Comparison of ENCODE assay signal across 29 cellular contexts in genomic region chr10:85039311-85039710, GRCh38.
"Had no signal": no experiment of that assay in that cellular context is flagged by ENCODE, and none has a peak within 500 bp of the region (broad histone marks: within the 10 kb centered on the region; RNA-seq: fewer than 3 reads in every experiment).

No MANE protein-coding gene starts in this region.

- FAIRE-seq: pancreas had no signal

- H3K27me3 ChIP-seq: neutrophil, pancreas, right atrium auricular region, spleen, suprapubic skin, testis, tibial artery, transverse colon, upper lobe of right lung, uterus had no signal

- H3K4me1 ChIP-seq: pancreas, prostate gland, right atrium auricular region, spleen, suprapubic skin, testis, tibial artery, transverse colon, upper lobe of right lung, uterus had no signal

- H3K4me2 ChIP-seq: smooth muscle cell had no signal

- H3K27ac ChIP-seq: neutrophil, pancreas, prostate gland, right atrium auricular region, skin epidermis, spleen, suprapubic skin, testis, tibial artery, transverse colon, upper lobe of right lung, uterus had no signal

- DNase-seq: naive thymus-derived CD8-positive, alpha-beta T cell; nephron progenitor cell; nucleus accumbens; pancreas; retina; spleen; stimulated activated CD4-positive, alpha-beta T cell treated with anti-CD3 and anti-CD28 coated beads, Interleukin-12 subunit alpha, Interleukin-12 subunit beta, amount 100 ng/mL, for 4 hours; stimulated activated CD4-positive, alpha-beta T cell treated with anti-CD3 and anti-CD28 coated beads, Interleukin-1b, Interleukin-23, amount 100 ng/mL, for 48 hours; stimulated activated CD4-positive, alpha-beta T cell treated with anti-CD3 and anti-CD28 coated beads, Interleukin-4, amount 100 ng/mL, for 1 hour; stimulated activated CD4-positive, alpha-beta T cell treated with anti-CD3 and anti-CD28 coated beads, Interleukin-4, amount 100 ng/mL, for 4 hours; stimulated activated CD8-positive, alpha-beta memory T cell treated with anti-CD3 and anti-CD28 coated beads, Interleukin-4, amount 100 ng/mL, for 48 hours; stimulated activated naive CD4-positive, alpha-beta T cell; stimulated activated naive CD8-positive, alpha-beta T cell treated with anti-CD3 and anti-CD28 coated beads, Interleukin-15, amount 100 ng/mL, for 72 hours; stimulated activated naive CD8-positive, alpha-beta T cell treated with anti-CD3 and anti-CD28 coated beads, Interleukin-15, Interleukin-2, amounts not matched to agents 100 U/mL and 50 U/mL, for 24 hours; substantia nigra; testis; tibial artery; transverse colon; upper lobe of right lung; uterus had no signal

- H3K36me3 ChIP-seq: neutrophil, pancreas, prostate gland, right atrium auricular region, spleen, suprapubic skin, tibial artery, transverse colon, upper lobe of right lung, uterus had no signal

- H3K4me3 ChIP-seq: pancreas, prostate gland, right atrium auricular region, skin epidermis, smooth muscle cell, spleen, suprapubic skin, testis, tibial artery, transverse colon, upper lobe of right lung, uterus had no signal

- ATAC-seq: naive thymus-derived CD8-positive, alpha-beta T cell; natural killer cell treated with Interleukin-12 subunit alpha and Interleukin-12 subunit beta and Interleukin-15 and Interleukin-18, amount 100 ng/mL, for 72 hours; pancreas; sciatic nerve; stimulated activated memory B cell treated with anti-CD40 and anti-IgM and Interleukin-4, amounts not matched to agents 10 μg/mL and 1 μg/mL and 100 μg/mL, for 72 hours; stimulated activated naive CD8-positive, alpha-beta T cell treated with anti-CD3 and anti-CD28 coated beads, Interleukin-15, amount 100 ng/mL, for 72 hours; stimulated activated naive CD8-positive, alpha-beta T cell treated with anti-CD3 and anti-CD28 coated beads, Interleukin-15, Interleukin-2, amounts not matched to agents 100 U/mL and 50 U/mL, for 24 hours; upper lobe of right lung had no signal

- H3K9me3 ChIP-seq: neutrophil, pancreas, prostate gland, testis, upper lobe of right lung had no signal
